Comparison of ENCODE assay signal across 16 cellular contexts in the genomic region with DNA sequence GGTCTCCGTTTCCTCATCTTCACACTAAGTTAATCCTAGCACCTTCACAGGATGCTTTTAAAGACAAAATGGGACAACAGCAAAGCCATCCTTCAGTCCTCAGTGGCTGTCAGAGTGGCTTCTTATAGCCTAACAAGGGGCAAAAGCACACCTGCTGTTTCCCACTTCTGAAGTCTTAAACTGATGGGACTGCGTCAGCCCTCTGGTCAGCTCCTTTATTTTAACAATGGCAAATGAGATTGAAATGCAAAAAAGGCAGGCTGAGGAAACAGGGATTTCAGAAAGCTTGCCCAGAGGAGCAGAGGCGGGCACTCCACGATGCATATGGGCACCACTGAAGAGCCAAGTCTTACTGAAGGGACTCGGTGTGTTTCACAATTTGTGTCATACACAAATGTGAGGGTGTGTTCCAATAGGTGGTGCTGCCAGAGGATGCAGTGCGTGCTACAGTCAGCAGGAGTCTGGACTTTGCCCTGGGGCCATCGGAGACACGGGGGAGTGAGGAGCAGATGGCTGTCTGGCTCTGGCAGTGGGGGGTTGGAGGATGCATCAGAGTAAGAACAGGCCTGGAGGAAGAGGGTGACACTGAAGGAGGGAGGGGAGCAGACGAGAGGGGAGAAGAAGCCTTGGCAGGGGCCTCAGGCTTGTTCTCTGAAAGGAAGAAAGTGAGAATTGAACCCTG. TPM values are rescaled to one million over a fixed set of nuclear protein-coding genes. Genes with fewer than 3 reads are reported as not detected.
DNase-seq lines count a peak whose midpoint lies in the region; ATAC-seq and TF ChIP-seq lines count a peak whose summit lies in the region.
"Had no signal": no experiment of that assay in that cellular context is flagged by ENCODE, and none has a peak within 500 bp of the region (broad histone marks: within the 10 kb centered on the region; RNA-seq: fewer than 3 reads in every experiment).

No MANE protein-coding gene starts in this region.

- no peak for ATAC-seq in HG03039 (IDR thresholded peaks at IDR 0.05; ENCODE audit: unreplicated experiment)
- ATAC-seq: stimulated activated memory B cell treated with anti-CD40 and anti-IgM and Interleukin-4, amounts not matched to agents 10 μg/mL and 1 μg/mL and 100 μg/mL, for 72 hours had no signal

- H3K4me1 Mint-ChIP-seq in glutamatergic neuron (ENCODE audit: low read depth, unreplicated experiment) (peaks cover 38% of the 10 kb centered on the region), type B pancreatic cell (ENCODE audit: unreplicated experiment) (peaks cover 31% of the 10 kb centered on the region)

- no peaks in the 10 kb centered on the region for H3K36me3 Mint-ChIP-seq in glutamatergic neuron (ENCODE audit: unreplicated experiment)
- H3K36me3 Mint-ChIP-seq in type B pancreatic cell: peaks cover 12% of the 10 kb centered on the region
- H3K36me3 Mint-ChIP-seq: stimulated activated memory B cell treated with anti-CD40 and anti-IgM and Interleukin-4, amounts not matched to agents 10 μg/mL and 1 μg/mL and 100 μg/mL, for 72 hours had no signal

- peak overlapping the region; percentile 70 for H3K4me3 Mint-ChIP-seq in glutamatergic neuron (ENCODE audit: unreplicated experiment)
- peak overlapping the region; percentile 29 for H3K4me3 Mint-ChIP-seq in type B pancreatic cell
- H3K4me3 Mint-ChIP-seq: activated naive CD4-positive, alpha-beta T cell treated with anti-CD3 and anti-CD28 coated beads for 36 hours; stimulated activated memory B cell treated with anti-CD40 and anti-IgM and Interleukin-4, amounts not matched to agents 10 μg/mL and 1 μg/mL and 100 μg/mL, for 72 hours had no signal

- H3K27me3 Mint-ChIP-seq in glutamatergic neuron (ENCODE audit: unreplicated experiment) (no peaks in the 10 kb centered on the region), type B pancreatic cell (peaks cover 6% of the 10 kb centered on the region)

- peak overlapping the region; percentile 84 for H3K27ac Mint-ChIP-seq in glutamatergic neuron (ENCODE audit: unreplicated experiment)
- peak overlapping the region; percentile 82 for H3K27ac Mint-ChIP-seq in type B pancreatic cell
- H3K27ac Mint-ChIP-seq: activated naive CD4-positive, alpha-beta T cell treated with anti-CD3 and anti-CD28 coated beads for 36 hours; stimulated activated memory B cell treated with anti-CD40 and anti-IgM and Interleukin-4, amounts not matched to agents 10 μg/mL and 1 μg/mL and 100 μg/mL, for 72 hours had no signal

- peak; percentile 8 for DNase-seq in NOMO-1 treated with DMSO at 0.1 percent for 48 hours (lab: John Stamatoyannopoulos, UW; ENCODE audit: unreplicated experiment)
- no peak for DNase-seq in NOMO-1 (lab: John Stamatoyannopoulos, UW; ENCODE audit: unreplicated experiment in 2 of 2)
- peak; percentile 87 for DNase-seq in glutamatergic neuron
- DNase-seq in type B pancreatic cell (ENCODE audit: extremely low spot score, unreplicated experiment): no peak
- no peak for DNase-seq in NCI-H774 (lab: John Stamatoyannopoulos, UW)
- DNase-seq in NCI-H1436 treated with DMSO at 0.1 percent for 48 hours (lab: John Stamatoyannopoulos, UW): no peak
- DNase-seq: ACHN; activated CD8-positive, alpha-beta memory T cell treated with anti-CD3 and anti-CD28 coated beads for 24 hours; activated naive CD4-positive, alpha-beta T cell treated with anti-CD3 and anti-CD28 coated beads for 36 hours; caudate nucleus; GOT3; hypothalamus; RPMI8226 had no signal

- H3K9me3 Mint-ChIP-seq in glutamatergic neuron (ENCODE audit: unreplicated experiment) (peaks cover 3% of the 10 kb centered on the region), type B pancreatic cell (no peaks in the 10 kb centered on the region)
- H3K9me3 Mint-ChIP-seq: activated naive CD4-positive, alpha-beta T cell treated with anti-CD3 and anti-CD28 coated beads for 36 hours; stimulated activated memory B cell treated with anti-CD40 and anti-IgM and Interleukin-4, amounts not matched to agents 10 μg/mL and 1 μg/mL and 100 μg/mL, for 72 hours had no signal

- TF ChIP-seq CTCF in glutamatergic neuron (IDR thresholded peaks at IDR 0.05; ENCODE audit: partially characterized antibody, unreplicated experiment) (peak; percentile 27), type B pancreatic cell (conservative IDR thresholded peaks at IDR 0.05) (peak; percentile 32)

TF ChIP-seq in PFSK-1, 5 proteins besides CTCF, POLR2A, EP300 and RAD21:
- TF ChIP-seq SIN3A (IDR thresholded peaks at IDR 0.05; ENCODE audit: borderline replicate concordance, insufficient read depth, low read length) (no peak), FOXP2 (optimal IDR thresholded peaks at IDR 0.05; ENCODE audit: borderline replicate concordance, extremely low read depth, extremely low read length, insufficient read depth) (peak; percentile 32), TAF1 (IDR thresholded peaks at IDR 0.05; ENCODE audit: borderline replicate concordance, insufficient read depth, low read length) (no peak), REST (IDR thresholded peaks at IDR 0.05; ENCODE audit: insufficient read depth in 1 of 2, low read depth in 2 of 2, low read length in 2 of 2) (no peak)

RNA-seq across cellular contexts. Expression of gene TENM4, which starts 47.3 kb away (rescaled TPM):
- polyA plus RNA-seq in PFSK-1 (2012; ENCODE audit: insufficient read length, low read depth): 10.1 TPM
- total RNA-seq in glutamatergic neuron (ENCODE audit: unreplicated experiment) (50.7 TPM), type B pancreatic cell (ENCODE audit: low replicate concordance) (33.4 and 156 TPM in 2 replicates)
- total RNA-seq: activated naive CD4-positive, alpha-beta T cell treated with anti-CD3 and anti-CD28 coated beads for 36 hours had no signal

Comparison
In these comparisons a context has a peak if more than half of its experiments do, and no peak if none do; other contexts are left out.
1. DNase-seq: peak in NOMO-1 treated with DMSO at 0.1 percent for 48 hours (single experiment) and glutamatergic neuron (single experiment); none in NOMO-1 (0 of 2), type B pancreatic cell (single experiment), NCI-H774 (single experiment) and NCI-H1436 treated with DMSO at 0.1 percent for 48 hours (single experiment).